In genomic region chr10:103350522-103351260, GRCh38 we compare ENCODE assay signal across 1 cellular context.
TF ChIP-seq lines count a peak whose summit lies in the region.

A gene with protein sequence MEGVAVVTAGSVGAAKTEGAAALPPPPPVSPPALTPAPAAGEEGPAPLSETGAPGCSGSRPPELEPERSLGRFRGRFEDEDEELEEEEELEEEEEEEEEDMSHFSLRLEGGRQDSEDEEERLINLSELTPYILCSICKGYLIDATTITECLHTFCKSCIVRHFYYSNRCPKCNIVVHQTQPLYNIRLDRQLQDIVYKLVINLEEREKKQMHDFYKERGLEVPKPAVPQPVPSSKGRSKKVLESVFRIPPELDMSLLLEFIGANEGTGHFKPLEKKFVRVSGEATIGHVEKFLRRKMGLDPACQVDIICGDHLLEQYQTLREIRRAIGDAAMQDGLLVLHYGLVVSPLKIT (minus strand): TSS chr10:103351140. CDS start chr10:103351066, 74 bp downstream.

TF ChIP-seq in HepG2, 621 proteins besides CTCF, POLR2A, EP300 and RAD21 (continued from another document and continues in another):
- no peak for TF ChIP-seq CSRNP2 (CRISPR knock-in tag; conservative IDR thresholded peaks at IDR 0.05; ENCODE audit: low read depth)
- no peak for TF ChIP-seq NBN (conservative IDR thresholded peaks at IDR 0.05)
- TF ChIP-seq ZMYM3 (CRISPR knock-in tag; IDR thresholded peaks at IDR 0.05): peak; percentile 29; the same call in 1 of the 2 replicates
- TF ChIP-seq TBX2 (CRISPR knock-in tag; IDR thresholded peaks at IDR 0.05; ENCODE audit: borderline replicate concordance): peak; percentile 64; the same call in 1 of the 2 replicates
- peak; percentile 37; the same call in 1 of the 2 replicates for TF ChIP-seq ZNF547 (CRISPR knock-in tag; IDR thresholded peaks at IDR 0.05)
- TF ChIP-seq KDM4B (CRISPR knock-in tag; IDR thresholded peaks at IDR 0.05): no peak
- TF ChIP-seq SPEN (CRISPR knock-in tag; IDR thresholded peaks at IDR 0.05; ENCODE audit: low read depth): peak; percentile 65; the same call in 1 of the 2 replicates
- peak; percentile 77; the same call in 1 of the 2 replicates for TF ChIP-seq NFAT5 (CRISPR knock-in tag; IDR thresholded peaks at IDR 0.05)
- no peak for TF ChIP-seq FOXA1 (IDR thresholded peaks at IDR 0.05)
- no peak for TF ChIP-seq FOXA1 (CRISPR knock-in tag; IDR thresholded peaks at IDR 0.05)
- TF ChIP-seq ZNF274 (CRISPR knock-in tag; IDR thresholded peaks at IDR 0.05): no peak
- no peak for TF ChIP-seq RBM22 (optimal IDR thresholded peaks at IDR 0.05; ENCODE audit: low read length)
- no peak for TF ChIP-seq HOXD1 (CRISPR knock-in tag; IDR thresholded peaks at IDR 0.05)
- TF ChIP-seq ZNF253 (CRISPR knock-in tag; IDR thresholded peaks at IDR 0.05; ENCODE audit: borderline replicate concordance): no peak
- no peak for TF ChIP-seq PITX1 (CRISPR knock-in tag; IDR thresholded peaks at IDR 0.05)
- TF ChIP-seq ZNF788 (CRISPR knock-in tag; IDR thresholded peaks at IDR 0.05; ENCODE audit: borderline replicate concordance): no peak
- TF ChIP-seq ZNF605 (CRISPR knock-in tag; IDR thresholded peaks at IDR 0.05): peak; percentile 88
- peak; percentile 62; the same call in 1 of the 2 replicates for TF ChIP-seq GMEB1 (CRISPR knock-in tag; IDR thresholded peaks at IDR 0.05; ENCODE audit: borderline replicate concordance)
- TF ChIP-seq ZSCAN25 (CRISPR knock-in tag; IDR thresholded peaks at IDR 0.05): peak; percentile 96
- TF ChIP-seq HNRNPLL (IDR thresholded peaks at IDR 0.05; ENCODE audit: low read depth, low read length, poor library complexity, severe bottlenecking): peak; percentile 78
- TF ChIP-seq, protein P1, sequence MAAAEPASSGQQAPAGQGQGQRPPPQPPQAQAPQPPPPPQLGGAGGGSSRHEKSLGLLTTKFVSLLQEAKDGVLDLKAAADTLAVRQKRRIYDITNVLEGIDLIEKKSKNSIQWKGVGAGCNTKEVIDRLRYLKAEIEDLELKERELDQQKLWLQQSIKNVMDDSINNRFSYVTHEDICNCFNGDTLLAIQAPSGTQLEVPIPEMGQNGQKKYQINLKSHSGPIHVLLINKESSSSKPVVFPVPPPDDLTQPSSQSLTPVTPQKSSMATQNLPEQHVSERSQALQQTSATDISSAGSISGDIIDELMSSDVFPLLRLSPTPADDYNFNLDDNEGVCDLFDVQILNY (CRISPR knock-in tag; conservative IDR thresholded peaks at IDR 0.05): peak; percentile 87
- 0 out of 2 replicates have a peak, but pooled peaks have one; percentile 50 for TF ChIP-seq PRDM15 (CRISPR knock-in tag; IDR thresholded peaks at IDR 0.05)
- TF ChIP-seq ZNF33B (CRISPR knock-in tag; IDR thresholded peaks at IDR 0.05): 0 out of 2 replicates have a peak, but pooled peaks have one; percentile 80
- TF ChIP-seq AHR (CRISPR knock-in tag; IDR thresholded peaks at IDR 0.05): peak; percentile 61; the same call in 1 of the 2 replicates
- 0 out of 2 replicates have a peak, but pooled peaks have one; percentile 35 for TF ChIP-seq ZNF484 (CRISPR knock-in tag; IDR thresholded peaks at IDR 0.05; ENCODE audit: borderline replicate concordance, low read depth)
- no peak for TF ChIP-seq JDP2 (CRISPR knock-in tag; IDR thresholded peaks at IDR 0.05; ENCODE audit: borderline replicate concordance)
- TF ChIP-seq CEBPB (IDR thresholded peaks at IDR 0.05; ENCODE audit: borderline replicate concordance, low read depth, low read length): no peak
- TF ChIP-seq REXO4 (CRISPR knock-in tag; IDR thresholded peaks at IDR 0.05; ENCODE audit: borderline replicate concordance): no peak
- no peak for TF ChIP-seq ZNF780A (CRISPR knock-in tag; IDR thresholded peaks at IDR 0.05)
- peak; percentile 54; the same call in 1 of the 2 replicates for TF ChIP-seq DR1 (CRISPR knock-in tag; IDR thresholded peaks at IDR 0.05)
- TF ChIP-seq POGZ (CRISPR knock-in tag; IDR thresholded peaks at IDR 0.05): no peak
- TF ChIP-seq, protein P2, sequence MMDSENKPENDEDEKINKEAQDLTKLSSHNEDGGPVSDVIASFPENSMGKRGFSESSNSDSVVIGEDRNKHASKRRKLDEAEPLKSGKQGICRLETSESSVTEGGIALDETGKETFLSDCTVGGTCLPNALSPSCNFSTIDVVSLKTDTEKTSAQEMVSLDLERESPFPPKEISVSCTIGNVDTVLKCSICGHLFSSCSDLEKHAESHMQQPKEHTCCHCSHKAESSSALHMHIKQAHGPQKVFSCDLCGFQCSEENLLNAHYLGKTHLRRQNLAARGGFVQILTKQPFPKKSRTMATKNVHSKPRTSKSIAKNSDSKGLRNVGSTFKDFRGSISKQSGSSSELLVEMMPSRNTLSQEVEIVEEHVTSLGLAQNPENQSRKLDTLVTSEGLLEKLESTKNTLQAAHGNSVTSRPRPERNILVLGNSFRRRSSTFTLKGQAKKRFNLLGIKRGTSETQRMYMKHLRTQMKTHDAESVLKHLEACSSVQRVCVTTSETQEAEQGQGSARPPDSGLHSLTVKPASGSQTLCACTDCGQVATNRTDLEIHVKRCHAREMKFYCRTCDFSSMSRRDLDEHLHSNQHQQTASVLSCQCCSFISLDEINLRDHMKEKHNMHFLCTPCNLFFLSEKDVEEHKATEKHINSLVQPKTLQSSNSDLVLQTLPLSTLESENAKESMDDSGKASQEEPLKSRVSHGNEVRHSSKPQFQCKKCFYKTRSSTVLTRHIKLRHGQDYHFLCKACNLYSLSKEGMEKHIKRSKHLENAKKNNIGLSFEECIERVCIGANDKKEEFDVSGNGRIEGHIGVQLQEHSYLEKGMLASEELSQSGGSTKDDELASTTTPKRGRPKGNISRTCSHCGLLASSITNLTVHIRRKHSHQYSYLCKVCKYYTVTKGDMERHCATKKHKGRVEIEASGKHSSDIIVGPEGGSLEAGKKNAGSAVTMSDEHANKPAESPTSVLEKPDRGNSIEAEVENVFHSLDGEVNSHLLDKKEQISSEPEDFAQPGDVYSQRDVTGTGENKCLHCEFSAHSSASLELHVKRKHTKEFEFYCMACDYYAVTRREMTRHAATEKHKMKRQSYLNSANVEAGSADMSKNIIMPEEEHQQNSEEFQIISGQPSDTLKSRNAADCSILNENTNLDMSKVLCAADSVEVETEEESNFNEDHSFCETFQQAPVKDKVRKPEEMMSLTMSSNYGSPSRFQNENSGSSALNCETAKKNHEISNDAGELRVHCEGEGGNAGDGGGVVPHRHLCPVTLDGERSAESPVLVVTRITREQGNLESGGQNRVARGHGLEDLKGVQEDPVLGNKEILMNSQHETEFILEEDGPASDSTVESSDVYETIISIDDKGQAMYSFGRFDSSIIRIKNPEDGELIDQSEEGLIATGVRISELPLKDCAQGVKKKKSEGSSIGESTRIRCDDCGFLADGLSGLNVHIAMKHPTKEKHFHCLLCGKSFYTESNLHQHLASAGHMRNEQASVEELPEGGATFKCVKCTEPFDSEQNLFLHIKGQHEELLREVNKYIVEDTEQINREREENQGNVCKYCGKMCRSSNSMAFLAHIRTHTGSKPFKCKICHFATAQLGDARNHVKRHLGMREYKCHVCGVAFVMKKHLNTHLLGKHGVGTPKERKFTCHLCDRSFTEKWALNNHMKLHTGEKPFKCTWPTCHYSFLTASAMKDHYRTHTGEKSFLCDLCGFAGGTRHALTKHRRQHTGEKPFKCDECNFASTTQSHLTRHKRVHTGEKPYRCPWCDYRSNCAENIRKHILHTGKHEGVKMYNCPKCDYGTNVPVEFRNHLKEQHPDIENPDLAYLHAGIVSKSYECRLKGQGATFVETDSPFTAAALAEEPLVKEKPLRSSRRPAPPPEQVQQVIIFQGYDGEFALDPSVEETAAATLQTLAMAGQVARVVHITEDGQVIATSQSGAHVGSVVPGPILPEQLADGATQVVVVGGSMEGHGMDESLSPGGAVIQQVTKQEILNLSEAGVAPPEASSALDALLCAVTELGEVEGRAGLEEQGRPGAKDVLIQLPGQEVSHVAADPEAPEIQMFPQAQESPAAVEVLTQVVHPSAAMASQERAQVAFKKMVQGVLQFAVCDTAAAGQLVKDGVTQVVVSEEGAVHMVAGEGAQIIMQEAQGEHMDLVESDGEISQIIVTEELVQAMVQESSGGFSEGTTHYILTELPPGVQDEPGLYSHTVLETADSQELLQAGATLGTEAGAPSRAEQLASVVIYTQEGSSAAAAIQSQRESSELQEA (CRISPR knock-in tag; IDR thresholded peaks at IDR 0.05; ENCODE audit: not compliant biosample characterization): peak; percentile 30
- TF ChIP-seq, protein P3, sequence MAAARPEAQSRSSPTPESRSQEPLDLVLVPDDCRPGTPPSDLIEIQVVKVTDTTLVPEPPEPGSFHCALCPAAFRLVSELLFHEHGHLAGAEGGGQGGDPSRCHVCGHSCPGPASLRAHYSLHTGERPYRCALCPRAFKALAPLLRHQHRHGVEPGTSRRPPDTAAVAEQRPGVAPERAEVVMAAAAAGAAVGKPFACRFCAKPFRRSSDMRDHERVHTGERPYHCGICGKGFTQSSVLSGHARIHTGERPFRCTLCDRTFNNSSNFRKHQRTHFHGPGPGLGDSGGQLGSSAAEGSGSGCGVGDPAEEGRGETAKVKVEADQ (CRISPR knock-in tag; IDR thresholded peaks at IDR 0.05; ENCODE audit: borderline replicate concordance): peak; percentile 46; the same call in 1 of the 2 replicates
- TF ChIP-seq ZNF256 (CRISPR knock-in tag; conservative IDR thresholded peaks at IDR 0.05): peak; percentile 57; the same call in 1 of the 2 replicates
